22 cellular contexts compared by ENCODE assay signal in genomic region chr12:91331371-91331770, GRCh38.
DNase-seq lines count a peak whose midpoint lies in the region; ATAC-seq lines count a peak whose summit lies in the region.
"Had no signal": no experiment of that assay in that cellular context is flagged by ENCODE, and none has a peak within 500 bp of the region (broad histone marks: within the 10 kb centered on the region; RNA-seq: fewer than 3 reads in every experiment).

No MANE protein-coding gene starts in this region.

- no peak overlapping the region for H3K9ac ChIP-seq in GM23248
- H3K9ac ChIP-seq: BLaER1 had no signal

- no peaks in the 10 kb centered on the region for H3K9me3 ChIP-seq in GM23248 (ENCODE audit: low read depth)
- H3K9me3 ChIP-seq: BLaER1, lower lobe of right lung, mucosa of descending colon, transverse colon had no signal

- no peaks in the 10 kb centered on the region for H3K9me2 ChIP-seq in GM23248 (ENCODE audit: insufficient read depth)

- H3K27me3 ChIP-seq in GM23248 (replicated peaks; ENCODE audit: insufficient read depth) = no peaks in the 10 kb centered on the region
- H3K27me3 ChIP-seq: BLaER1, transverse colon had no signal

- WGBS in GM23248 (ENCODE audit: low coverage in 1 of 2, low lambda C conversion rate in 2 of 2, missing lambda C conversion rate in 2 of 2), 2 experiments = 61 to 74% methylated on average over 2 of the region's 2 CpGs

- H3F3A ChIP-seq in GM23248 (ENCODE audit: insufficient read depth) = peaks cover 13% of the 10 kb centered on the region; the same call in 1 of the 2 replicates

- no peak overlapping the region for H3K4me2 ChIP-seq in GM23248 (ENCODE audit: unreplicated experiment)
- H3K4me2 ChIP-seq: BLaER1 had no signal

- no peaks in the 10 kb centered on the region for H3K9me3 Mint-ChIP-seq in naive thymus-derived CD8-positive, alpha-beta T cell
- H3K9me3 Mint-ChIP-seq: activated T-helper 1 cell treated with anti-CD3 and anti-CD28 coated beads, Interleukin-12 subunit alpha, Interleukin-12 subunit beta, Interleukin-2, Interleukin-4 antibody, amounts not matched to agents 30 ng/mL and 10 ng/mL and 1 ng/mL, durations not matched to agents 14 hours and 24 hours and 36 hours; stimulated activated naive CD8-positive, alpha-beta T cell treated with anti-CD3 and anti-CD28 coated beads, Interleukin-15, amount 100 ng/mL, for 72 hours; WTC11 had no signal

- DNase-seq in COR-L47 (lab: John Stamatoyannopoulos, UW) (peak; percentile 5), GM23248 (peak; percentile 25), NCI-H446 treated with DMSO at 0.1 percent for 48 hours (lab: John Stamatoyannopoulos, UW) (peak; percentile 63), cerebellum (ENCODE audit: low spot score) (peak; percentile 51), occipital lobe (lab: John Stamatoyannopoulos, UW) (no peak), HT-29 (ENCODE audit: low spot score) (no peak)
- DNase-seq in naive thymus-derived CD8-positive, alpha-beta T cell = no peak
- DNase-seq: activated CD4-positive, alpha-beta T cell treated with anti-CD3 and anti-CD28 coated beads, Interleukin-2, amount 50 U/mL, for 1 hour; activated naive CD4-positive, alpha-beta T cell treated with anti-CD3 and anti-CD28 coated beads, Interleukin-2, amount 50 U/mL, for 16 hours; amygdala; Calu3; EL; lower lobe of right lung; mucosa of descending colon; NCI-H1436; stimulated activated naive CD8-positive, alpha-beta T cell treated with anti-CD3 and anti-CD28 coated beads, Interleukin-15, amount 100 ng/mL, for 72 hours; T1000; transverse colon had no signal

- no peak overlapping the region for H2AFZ ChIP-seq in GM23248

- no peaks in the 10 kb centered on the region for H3K79me2 ChIP-seq in GM23248 (ENCODE audit: insufficient read depth)

- no peak overlapping the region for H3K27ac Mint-ChIP-seq in naive thymus-derived CD8-positive, alpha-beta T cell
- H3K27ac Mint-ChIP-seq: activated T-helper 1 cell treated with anti-CD3 and anti-CD28 coated beads, Interleukin-12 subunit alpha, Interleukin-12 subunit beta, Interleukin-2, Interleukin-4 antibody, amounts not matched to agents 30 ng/mL and 10 ng/mL and 1 ng/mL, durations not matched to agents 14 hours and 24 hours and 36 hours; stimulated activated naive CD8-positive, alpha-beta T cell treated with anti-CD3 and anti-CD28 coated beads, Interleukin-15, amount 100 ng/mL, for 72 hours; WTC11 had no signal

- H3K27me3 Mint-ChIP-seq in naive thymus-derived CD8-positive, alpha-beta T cell = peaks cover 7 to 27% (median 9%) of the 10 kb centered on the region in 5 donors

- in situ Hi-C loops in GM23248 (cut with MboI) = no loop called here

- no peaks in the 10 kb centered on the region for H3K36me3 Mint-ChIP-seq in naive thymus-derived CD8-positive, alpha-beta T cell
- H3K36me3 Mint-ChIP-seq: WTC11 had no signal

- H3K4me1 Mint-ChIP-seq in naive thymus-derived CD8-positive, alpha-beta T cell = no peaks in the 10 kb centered on the region
- H3K4me1 Mint-ChIP-seq: stimulated activated naive CD8-positive, alpha-beta T cell treated with anti-CD3 and anti-CD28 coated beads, Interleukin-15, amount 100 ng/mL, for 72 hours; WTC11 had no signal

- no peaks in the 10 kb centered on the region for H4K20me1 ChIP-seq in GM23248 (ENCODE audit: insufficient read depth)
- H4K20me1 ChIP-seq: BLaER1 had no signal

- POLR2A ChIA-PET in naive thymus-derived CD8-positive, alpha-beta T cell (lab: Charles Lee) = no interaction called here

- peaks cover 31% of the 10 kb centered on the region for H3K4me1 ChIP-seq in GM23248 (ENCODE audit: insufficient read depth)
- H3K4me1 ChIP-seq: BLaER1, lower lobe of right lung, transverse colon had no signal

- H3K4me3 Mint-ChIP-seq in naive thymus-derived CD8-positive, alpha-beta T cell = no peak overlapping the region
- H3K4me3 Mint-ChIP-seq: activated T-helper 1 cell treated with anti-CD3 and anti-CD28 coated beads, Interleukin-12 subunit alpha, Interleukin-12 subunit beta, Interleukin-2, Interleukin-4 antibody, amounts not matched to agents 30 ng/mL and 10 ng/mL and 1 ng/mL, durations not matched to agents 14 hours and 24 hours and 36 hours; stimulated activated naive CD8-positive, alpha-beta T cell treated with anti-CD3 and anti-CD28 coated beads, Interleukin-15, amount 100 ng/mL, for 72 hours; WTC11 had no signal

- H3K4me3 ChIP-seq in GM23248 = no peak overlapping the region
- H3K4me3 ChIP-seq: BLaER1, lower lobe of right lung, mucosa of descending colon, transverse colon had no signal

- H3K27ac ChIP-seq in GM23248 = no peak overlapping the region
- H3K27ac ChIP-seq: BLaER1, lower lobe of right lung, transverse colon had no signal

- H3K36me3 ChIP-seq in GM23248 (ENCODE audit: low read depth) = no peaks in the 10 kb centered on the region
- H3K36me3 ChIP-seq: BLaER1, lower lobe of right lung, transverse colon had no signal

- ATAC-seq in naive thymus-derived CD8-positive, alpha-beta T cell = no peak
- no peak for ATAC-seq in HG02763 (IDR thresholded peaks at IDR 0.05; ENCODE audit: unreplicated experiment)
- ATAC-seq: lower lobe of right lung; mucosa of descending colon; stimulated activated naive CD8-positive, alpha-beta T cell treated with anti-CD3 and anti-CD28 coated beads, Interleukin-15, amount 100 ng/mL, for 72 hours; WTC11 had no signal

Comparison
In these comparisons a context has a peak if more than half of its experiments do, and no peak if none do; other contexts are left out.
1. DNase-seq: peak in COR-L47 (single experiment), GM23248 (single experiment), NCI-H446 treated with DMSO at 0.1 percent for 48 hours (single experiment) and cerebellum (single experiment); none in naive thymus-derived CD8-positive, alpha-beta T cell (0 of 10), occipital lobe (single experiment) and HT-29 (single experiment).